In the genomic region with DNA sequence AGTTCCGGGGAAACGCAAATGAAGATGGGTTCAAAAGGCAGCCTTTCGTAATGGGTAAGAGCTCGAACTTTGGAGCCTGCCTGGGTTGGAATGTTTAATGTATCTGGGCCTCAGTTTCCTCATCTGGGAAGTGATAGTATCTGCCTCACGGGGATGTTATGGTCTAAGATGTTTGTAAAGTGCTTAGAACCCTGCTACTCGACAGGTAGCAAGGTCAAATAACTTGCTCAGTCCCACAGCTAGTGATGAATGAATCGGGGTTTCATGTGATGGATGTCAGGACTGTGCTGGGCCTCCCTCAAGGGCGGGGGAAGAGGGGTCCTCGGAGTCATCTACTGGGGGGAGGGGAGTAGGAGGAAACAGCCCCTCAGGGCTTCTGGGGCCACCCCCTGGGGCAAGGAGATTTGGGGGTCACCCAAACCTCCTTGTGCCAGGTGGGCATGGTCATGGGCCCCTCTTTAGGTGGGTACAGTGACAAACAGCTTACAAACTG, we compare ENCODE assay signal across 8 cellular contexts. TPM values are rescaled to one million over a fixed set of nuclear protein-coding genes. Genes with fewer than 3 reads are reported as not detected.
DNase-seq lines count a peak whose midpoint lies in the region; ATAC-seq and TF ChIP-seq lines count a peak whose summit lies in the region.

No MANE protein-coding gene starts in this region.

- no peaks in the 10 kb centered on the region for H3K27me3 ChIP-seq in A673 (replicated peaks; ENCODE audit: insufficient read depth, low read depth, low read length, poor library complexity)
- no peaks in the 10 kb centered on the region for H3K27me3 ChIP-seq in muscle layer of colon (ENCODE audit: control insufficient read depth in 1 of 2, insufficient read depth in 2 of 2, low read length in 2 of 2)

- BruUV-seq in A673 (replicated peaks; lab: Mats Ljungman, UMichigan), result no TSS peak

- peaks cover 5% of the 10 kb centered on the region for H3K4me1 ChIP-seq in A673 (ENCODE audit: insufficient read depth, low read length, poor library complexity, severe bottlenecking)
- peaks cover 20% of the 10 kb centered on the region for H3K4me1 ChIP-seq in muscle layer of colon (ENCODE audit: insufficient read depth, low read length)

- intact Hi-C loops in A673 (cut with micrococcal nuclease; ENCODE audit: unreplicated experiment), result loop anchor here (10.0 kb wide), 1 partner anchor 97 kb away; the partner anchor contains the start of gene SCRN2

- POLR2A ChIA-PET in A673 (lab: Charles Lee; ENCODE audit: low non-redundant PET), result interaction anchor here (0.5 kb wide), 1 partner anchor 9 kb away, joined by 3 read pairs; no protein-coding TSS in a partner anchor

- ATAC-seq in GM19035 (IDR thresholded peaks at IDR 0.05; ENCODE audit: unreplicated experiment) (no peak), GM21737 (IDR thresholded peaks at IDR 0.05; ENCODE audit: unreplicated experiment) (no peak), GM19455 (IDR thresholded peaks at IDR 0.05; ENCODE audit: unreplicated experiment) (no peak), GM19351 (IDR thresholded peaks at IDR 0.05; ENCODE audit: unreplicated experiment) (no peak)

- CTCF ChIA-PET in A673 (lab: Charles Lee), result no interaction called here

- no peaks in the 10 kb centered on the region for H3K9me3 ChIP-seq in A673 (ENCODE audit: low read depth, low read length, poor library complexity, severe bottlenecking)
- H3K9me3 ChIP-seq in muscle layer of colon (ENCODE audit: low read length), result no peaks in the 10 kb centered on the region

- peak overlapping the region; percentile 62 for H3K9ac ChIP-seq in muscle layer of colon (ENCODE audit: low read length)

- peak overlapping the region; percentile 63 for H3K4me3 ChIP-seq in A673 (ENCODE audit: low read depth, low read length, poor library complexity, severe bottlenecking)
- peak overlapping the region; percentile 84 for H3K4me3 ChIP-seq in Jurkat, Clone E6-1 (ENCODE audit: low read length)
- H3K4me3 ChIP-seq in muscle layer of colon (ENCODE audit: low read depth in 1 of 2, low read length in 2 of 2), result peak overlapping the region; percentile 60 to 84

- no peak for TF ChIP-seq CTCF in A673 (conservative IDR thresholded peaks at IDR 0.05; ENCODE audit: low read depth, low read length)

- H3K27ac ChIP-seq in A673 (ENCODE audit: low read depth, low read length, poor library complexity, severe bottlenecking) (peak overlapping the region; percentile 66), caudate nucleus (ENCODE audit: low read depth, low read length) (peak overlapping the region; percentile 40), muscle layer of colon (ENCODE audit: low read depth, low read length) (peak overlapping the region; percentile 73)

- DNase-seq in A673 (ENCODE audit: low spot score), result no peak
- DNase-seq in Jurkat, Clone E6-1 (ENCODE audit: low read depth, low spot score), result no peak
- DNase-seq in caudate nucleus (lab: John Stamatoyannopoulos, UW), result no peak

- H3K36me3 ChIP-seq in A673 (ENCODE audit: insufficient read depth, low read length, poor library complexity, severe bottlenecking) (no peaks in the 10 kb centered on the region), muscle layer of colon (ENCODE audit: insufficient read depth, low read length) (peaks cover 26% of the 10 kb centered on the region)

RNA-seq across cellular contexts. Expression of gene PNPO, which starts 0.7 kb away (rescaled TPM):
- 12.3 and 14.6 TPM in 2 replicates for total RNA-seq in A673 (2021)
- 23.6 TPM for polyA plus RNA-seq in Jurkat, Clone E6-1 (2012; ENCODE audit: insufficient read depth, insufficient read length)

RNA-seq across cellular contexts. Expression of gene PRR15L, which starts 15.6 kb away (rescaled TPM):
- total RNA-seq in A673 (2021), result not detected in 2 replicates
- not detected for polyA plus RNA-seq in Jurkat, Clone E6-1 (2012; ENCODE audit: insufficient read depth, insufficient read length)

RNA-seq across cellular contexts. Expression of gene CDK5RAP3, which starts 28.9 kb away (rescaled TPM):
- 172 and 204 TPM in 2 replicates for total RNA-seq in A673 (2021)
- polyA plus RNA-seq in Jurkat, Clone E6-1 (2012; ENCODE audit: insufficient read depth, insufficient read length), result 386 TPM

RNA-seq across cellular contexts. Expression of gene SP2, which starts 46.0 kb away (rescaled TPM):
- 19.5 and 29.1 TPM in 2 replicates for total RNA-seq in A673 (2021)
- polyA plus RNA-seq in Jurkat, Clone E6-1 (2012; ENCODE audit: insufficient read depth, insufficient read length), result 12.6 TPM
